ENCODE assay signal across 21 cellular contexts in the genomic region with DNA sequence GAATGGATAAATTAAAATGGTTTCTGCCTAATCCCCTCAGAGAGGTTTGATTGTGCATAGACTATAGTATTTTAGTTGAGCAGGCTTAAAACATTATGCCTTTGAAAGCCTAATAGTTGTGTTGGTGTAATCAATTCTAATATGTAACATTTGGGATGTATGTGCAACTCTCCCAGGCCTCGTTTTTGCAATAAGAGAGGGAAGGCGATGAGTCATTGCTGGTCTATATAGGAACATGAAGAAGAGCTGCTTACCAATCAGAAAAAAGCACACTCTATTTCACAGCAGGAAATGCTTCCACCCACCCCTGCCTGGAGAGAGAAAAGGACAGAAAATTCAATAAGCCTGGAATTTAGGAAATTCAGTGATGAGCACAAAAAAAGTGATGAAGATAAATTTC.
"Had no signal": no experiment of that assay in that cellular context is flagged by ENCODE, and none has a peak within 500 bp of the region (broad histone marks: within the 10 kb centered on the region; RNA-seq: fewer than 3 reads in every experiment).

No MANE protein-coding gene starts in this region.

- H2AFZ ChIP-seq: hepatocyte had no signal

- H3K27me3 Mint-ChIP-seq: activated CD4-positive, alpha-beta memory T cell treated with anti-CD3 and anti-CD28 coated beads for 36 hours; brain had no signal

- H3K9me3 Mint-ChIP-seq: brain, nephron had no signal

- H3K27ac ChIP-seq: esophagus muscularis mucosa, hepatocyte, lower lobe of right lung, prostate gland, right atrium auricular region, tibial artery had no signal

- H3K4me3 Mint-ChIP-seq: activated CD4-positive, alpha-beta memory T cell treated with anti-CD3 and anti-CD28 coated beads for 36 hours; activated naive CD4-positive, alpha-beta T cell treated with anti-CD3 and anti-CD28 coated beads for 36 hours; brain; nephron; T-helper 2 cell treated with Interferon-gamma antibody and Interleukin-4, amounts not matched to agents 5 μg/mL and 100 μg/mL, for 36 hours had no signal

- DNase-seq: activated CD4-positive, alpha-beta memory T cell treated with anti-CD3 and anti-CD28 coated beads for 36 hours; activated naive CD4-positive, alpha-beta T cell treated with anti-CD3 and anti-CD28 coated beads for 36 hours; activated T-cell treated with anti-CD3 and anti-CD28 coated beads, Interleukin-2, amount 50 U/mL, for 1 hour; anterior cingulate cortex; cortex of kidney; islet precursor cell; left colon; lower lobe of right lung; midbrain; stimulated activated naive CD8-positive, alpha-beta T cell treated with anti-CD3 and anti-CD28 coated beads, Interleukin-15, Interleukin-2, amounts not matched to agents 100 U/mL and 50 U/mL, for 24 hours; substantia nigra; tibial artery had no signal

- H3K27ac Mint-ChIP-seq: activated CD4-positive, alpha-beta memory T cell treated with anti-CD3 and anti-CD28 coated beads for 36 hours; activated naive CD4-positive, alpha-beta T cell treated with anti-CD3 and anti-CD28 coated beads for 36 hours; activated T-helper 2 cell treated with anti-CD3 and anti-CD28 coated beads, Interferon-gamma antibody, Interleukin-2, Interleukin-4, amounts not matched to agents 10 μg/mL and 5 μg/mL and 100 μg/mL, durations not matched to agents 14 hours and 24 hours and 36 hours; nephron; T-helper 2 cell treated with Interferon-gamma antibody and Interleukin-4, amounts not matched to agents 5 μg/mL and 100 μg/mL, for 36 hours had no signal

- H3K27me3 ChIP-seq: esophagus muscularis mucosa, hepatocyte, right atrium auricular region, tibial artery had no signal

- H3K79me2 ChIP-seq: hepatocyte had no signal

- FAIRE-seq: TTC549 had no signal

- H3K4me2 ChIP-seq: hepatocyte had no signal

- H3K9me3 ChIP-seq: esophagus muscularis mucosa, lower lobe of right lung, prostate gland, right atrium auricular region, tibial artery had no signal

- H3K4me1 Mint-ChIP-seq: nephron had no signal

- ATAC-seq: left colon; lower lobe of right lung; stimulated activated naive CD8-positive, alpha-beta T cell treated with anti-CD3 and anti-CD28 coated beads, Interleukin-15, Interleukin-2, amounts not matched to agents 100 U/mL and 50 U/mL, for 24 hours had no signal

- H3K4me1 ChIP-seq: esophagus muscularis mucosa, lower lobe of right lung, prostate gland, right atrium auricular region, tibial artery had no signal

- H3K4me3 ChIP-seq: esophagus muscularis mucosa, hepatocyte, lower lobe of right lung, prostate gland, right atrium auricular region, tibial artery had no signal

- H3K36me3 Mint-ChIP-seq: activated CD4-positive, alpha-beta memory T cell treated with anti-CD3 and anti-CD28 coated beads for 36 hours; brain had no signal

- H3K36me3 ChIP-seq: esophagus muscularis mucosa, lower lobe of right lung, prostate gland, right atrium auricular region, tibial artery had no signal
